9 cellular contexts compared by ENCODE assay signal in the genomic region with DNA sequence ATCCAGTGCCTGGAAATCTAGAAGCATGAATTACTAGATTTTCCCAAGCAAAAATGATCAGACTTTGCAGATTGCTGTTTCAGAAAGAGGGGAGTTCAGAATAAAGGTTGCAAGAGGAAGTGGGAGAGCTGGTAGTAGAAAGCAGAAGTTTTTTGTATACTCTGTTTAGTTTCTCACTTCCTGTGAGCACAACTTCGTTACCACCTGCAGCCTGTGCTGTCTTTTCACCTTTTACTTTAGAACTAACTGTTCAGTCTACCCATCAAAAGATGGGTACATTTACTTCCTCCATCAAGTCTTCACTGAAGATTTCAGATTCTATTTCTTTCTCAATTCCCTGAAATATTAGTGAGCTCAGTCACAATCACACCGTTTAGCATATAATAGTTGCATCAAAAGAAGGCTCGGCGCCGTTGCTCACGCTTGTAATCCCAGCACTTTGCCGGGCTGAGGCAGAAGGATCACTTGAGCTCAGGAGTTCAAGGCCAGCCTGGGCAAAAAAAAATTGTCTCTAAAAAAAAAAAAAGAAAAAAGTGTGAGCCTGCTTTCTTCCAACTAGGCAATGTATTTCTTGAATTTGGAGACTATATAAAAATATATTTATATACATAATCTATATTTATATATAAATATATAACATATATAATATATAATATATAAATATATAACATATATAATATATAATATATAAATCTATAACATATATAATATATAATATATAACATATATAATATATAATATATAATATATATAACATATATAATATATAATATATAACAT. TPM values are rescaled to one million over a fixed set of nuclear protein-coding genes. Genes with fewer than 3 reads are reported as not detected.
DNase-seq lines count a peak whose midpoint lies in the region; ATAC-seq and TF ChIP-seq lines count a peak whose summit lies in the region.
"Had no signal": no experiment of that assay in that cellular context is flagged by ENCODE, and none has a peak within 500 bp of the region (broad histone marks: within the 10 kb centered on the region; RNA-seq: fewer than 3 reads in every experiment).

No MANE protein-coding gene starts in this region.

- H3K9me3 Mint-ChIP-seq in nephron progenitor cell = no peaks in the 10 kb centered on the region

- H3K36me3 ChIP-seq in OCI-LY3 (replicated peaks; ENCODE audit: low read depth, low read length) (peaks cover 2% of the 10 kb centered on the region), psoas muscle (ENCODE audit: insufficient read depth in 1 of 2, low read depth in 1 of 2) (peaks cover 0 to 10% of the 10 kb centered on the region in 2 donors)

- DNase-seq in nephron progenitor cell (no peak), NCI-H2227 (lab: John Stamatoyannopoulos, UW; ENCODE audit: unreplicated experiment) (no peak), psoas muscle (no peak), erythroblast (lab: John Stamatoyannopoulos, UW) (no peak), Right ventricle myocardium inferior (ENCODE audit: missing footprints) (no peak)

- H3K79me2 ChIP-seq in OCI-LY3 (ENCODE audit: low read length) = peaks cover 13% of the 10 kb centered on the region

- H3K4me3 Mint-ChIP-seq in nephron progenitor cell = no peak overlapping the region

- peaks cover 10% of the 10 kb centered on the region for H3K36me3 Mint-ChIP-seq in nephron progenitor cell (ENCODE audit: low read depth)

- no peak overlapping the region for H2AFZ ChIP-seq in OCI-LY3 (ENCODE audit: low read depth, low read length)

- peak overlapping the region; percentile 80 for H3K4me2 ChIP-seq in OCI-LY3 (ENCODE audit: low read length)

- peak; percentile 32 for ATAC-seq in GM19023 (IDR thresholded peaks at IDR 0.05; ENCODE audit: unreplicated experiment)
- ATAC-seq in HG02840 (IDR thresholded peaks at IDR 0.05; ENCODE audit: low FRiP score, unreplicated experiment) = peak; percentile 50
- ATAC-seq in psoas muscle = no peak
- ATAC-seq in Right ventricle myocardium inferior = no peak

- H3K4me1 Mint-ChIP-seq in nephron progenitor cell = peaks cover 28% of the 10 kb centered on the region

- H3K9ac ChIP-seq in OCI-LY3 (ENCODE audit: low read length) = peak overlapping the region; percentile 44

- no peaks in the 10 kb centered on the region for H4K20me1 ChIP-seq in OCI-LY3 (ENCODE audit: insufficient read depth, low read length)

- intact Hi-C loops in psoas muscle (cut with DNase I) = loop anchor here in 1 of 2 donors (5.0 kb wide), 1 partner anchor 35 kb away; the partner anchor contains the start of gene RPL24
- intact Hi-C loops in Right ventricle myocardium inferior (cut with DNase I) = no loop called here

- no peak for TF ChIP-seq CTCF in OCI-LY3 (IDR thresholded peaks at IDR 0.05; ENCODE audit: low read depth, low read length)
- TF ChIP-seq CTCF in nephron progenitor cell (IDR thresholded peaks at IDR 0.05) = no peak
- TF ChIP-seq CTCF in psoas muscle (IDR thresholded peaks at IDR 0.05) = no peak

- H3K27me3 Mint-ChIP-seq in nephron progenitor cell (ENCODE audit: low read depth, poor library complexity) = no peaks in the 10 kb centered on the region

- no peak for TF ChIP-seq POLR2A in erythroblast (IDR thresholded peaks at IDR 0.05; ENCODE audit: low read length)

- H3K27ac ChIP-seq in OCI-LY3 (ENCODE audit: low read length) (peak overlapping the region; percentile 94), psoas muscle (no peak overlapping the region)
- H3K27ac ChIP-seq: SJSA1 had no signal

- H3K4me3 ChIP-seq in OCI-LY3 (ENCODE audit: low read length) (peak overlapping the region; percentile 63), psoas muscle (no peak overlapping the region)
- H3K4me3 ChIP-seq: SJSA1 had no signal

- H3K4me1 ChIP-seq in OCI-LY3 (ENCODE audit: low read length) (peaks cover 31% of the 10 kb centered on the region), psoas muscle (peaks cover 20% of the 10 kb centered on the region)

- H3K27me3 ChIP-seq in OCI-LY3 (ENCODE audit: low read depth, low read length) = no peaks in the 10 kb centered on the region
- H3K27me3 ChIP-seq in psoas muscle (ENCODE audit: insufficient read depth in 3 of 3, low read length in 2 of 3) = no peaks in the 10 kb centered on the region
- H3K27me3 ChIP-seq: SJSA1 had no signal

- WGBS in psoas muscle, 3 donors = 82 to 92% (median 84%) methylated on average over 7 of the region's 7 CpGs

- H3K9me3 ChIP-seq in OCI-LY3 (ENCODE audit: insufficient read depth, low read length) (no peaks in the 10 kb centered on the region), psoas muscle (no peaks in the 10 kb centered on the region)
- H3K9me3 ChIP-seq: SJSA1 had no signal

- H3K27ac Mint-ChIP-seq in nephron progenitor cell = peak overlapping the region; percentile 71

RNA-seq across cellular contexts. Expression of gene CEP97, which starts 1.8 kb away (rescaled TPM):
- total RNA-seq in psoas muscle (10 to 100 TPM in 1 of 4 donors, 1 to 10 TPM in 3; 5.9 to 12.5 (median 7.9) TPM), Right ventricle myocardium inferior (7.3 TPM)
- 1 to 10 TPM; 1.6 to 6.3 (median 1.9) TPM for polyA plus RNA-seq in psoas muscle

RNA-seq across cellular contexts. Expression of gene RPL24, which starts 36.1 kb away (rescaled TPM):
- total RNA-seq in psoas muscle = 100 to 1,000 TPM; 744 to 950 (median 822) TPM
- 1,000 to 10,000 TPM; 1,534 to 1,772 (median 1,709) TPM for polyA plus RNA-seq in psoas muscle
- 829 TPM for total RNA-seq in Right ventricle myocardium inferior

RNA-seq across cellular contexts. Expression of gene ZBTB11, which starts 45.7 kb away (rescaled TPM):
- total RNA-seq in psoas muscle = 10 to 100 TPM; 10.3 to 12.6 (median 11.6) TPM
- 1 to 10 TPM; 5.5 to 9.8 (median 5.9) TPM for polyA plus RNA-seq in psoas muscle
- total RNA-seq in Right ventricle myocardium inferior = 9.7 TPM

RNA-seq across cellular contexts. Expression of gene NXPE3, which starts 56.4 kb away (rescaled TPM):
- 10 to 100 TPM; 37.4 to 59.3 (median 45.6) TPM for total RNA-seq in psoas muscle
- polyA plus RNA-seq in psoas muscle = 10 to 100 TPM; 10.8 to 67.7 (median 17.5) TPM
- total RNA-seq in Right ventricle myocardium inferior = 42.0 TPM

Comparison
In these comparisons a context has a peak if more than half of its experiments do, and no peak if none do; other contexts are left out.
1. ATAC-seq: peak in GM19023 (single experiment) and HG02840 (single experiment); none in psoas muscle (0 of 4) and Right ventricle myocardium inferior (single experiment).